In the genomic region with DNA sequence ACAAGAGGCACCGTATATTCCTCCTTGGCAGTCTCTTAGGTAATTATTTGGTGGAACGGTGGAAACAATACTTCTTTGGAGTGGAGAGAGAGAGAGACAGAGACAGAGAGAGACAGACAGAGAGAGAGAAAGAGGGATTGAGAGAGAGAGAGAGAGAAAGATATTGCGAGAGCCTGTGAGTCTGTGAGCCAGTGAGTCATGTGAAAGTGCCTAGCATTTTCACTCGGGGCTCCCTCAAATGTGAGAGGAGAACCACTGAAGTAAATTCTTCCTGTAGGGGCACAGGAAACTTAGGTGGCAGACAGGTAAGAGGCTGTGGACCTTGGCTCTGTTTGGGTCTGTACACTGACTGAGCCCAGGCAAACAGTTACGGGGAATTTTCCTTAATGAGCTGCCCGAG, we compare ENCODE assay signal across 26 cellular contexts. TPM values are rescaled to one million over a fixed set of nuclear protein-coding genes. Genes with fewer than 3 reads are reported as not detected.
A peak's percentile ranks its signal among the peaks of the same experiment; 100 is the strongest.
DNase-seq lines count a peak whose midpoint lies in the region; ATAC-seq, FAIRE-seq and TF ChIP-seq lines count a peak whose summit lies in the region.
"Had no signal": no experiment of that assay in that cellular context is flagged by ENCODE, and none has a peak within 500 bp of the region (broad histone marks: within the 10 kb centered on the region; RNA-seq: fewer than 3 reads in every experiment).

No MANE protein-coding gene starts in this region.

- H3K9me3 ChIP-seq in PC-3 (ENCODE audit: low read length) (no peaks in the 10 kb centered on the region), suprapubic skin (no peaks in the 10 kb centered on the region)
- H3K9me3 ChIP-seq: SJSA1 had no signal

- H3K27me3 ChIP-seq in PC-3 (ENCODE audit: low read length) (peaks cover 91% of the 10 kb centered on the region), bronchial epithelial cell (ENCODE audit: control insufficient read depth, insufficient read depth, low read length) (no peaks in the 10 kb centered on the region), suprapubic skin (no peaks in the 10 kb centered on the region)
- H3K27me3 ChIP-seq: hepatocyte, SJSA1 had no signal

- H3K9me2 ChIP-seq in PC-3 (replicated peaks; ENCODE audit: low read length) = no peaks in the 10 kb centered on the region

- no peak overlapping the region for H3K9ac ChIP-seq in PC-3 (ENCODE audit: low read length)

- H4K20me1 ChIP-seq in PC-3 (ENCODE audit: low read length) = no peaks in the 10 kb centered on the region

- no peaks in the 10 kb centered on the region for H3K79me2 ChIP-seq in PC-3 (ENCODE audit: low read length)
- H3K79me2 ChIP-seq: hepatocyte had no signal

- no peak for ATAC-seq in PC-3
- ATAC-seq: right cardiac atrium, T-cell had no signal

- WGBS in suprapubic skin = 48% methylated on average over 6 of the region's 6 CpGs

- no peak for TF ChIP-seq CTCF in PC-3 (conservative IDR thresholded peaks at IDR 0.05; ENCODE audit: low read depth, low read length)
- TF ChIP-seq CTCF in bronchial epithelial cell (IDR thresholded peaks at IDR 0.05; ENCODE audit: insufficient read depth, low read length, severe bottlenecking) = no peak
- TF ChIP-seq CTCF in foreskin fibroblast (IDR thresholded peaks at IDR 0.05; ENCODE audit: low read depth, low read length) = no peak
- no peak for TF ChIP-seq CTCF in suprapubic skin (IDR thresholded peaks at IDR 0.05)

- DNase-seq in PC-3 (no peak), bronchial epithelial cell (ENCODE audit: low read depth) (no peak), foreskin fibroblast (peak; percentile 28 to 60), suprapubic skin (ENCODE audit: low spot score in 2 of 2) (no peak), midbrain (lab: John Stamatoyannopoulos, UW) (no peak), dermis blood vessel endothelial cell (no peak), LoVo (ENCODE audit: low spot score) (no peak)
- DNase-seq: activated CD4-positive, alpha-beta T cell treated with anti-CD3 and anti-CD28 coated beads for 1 hour; activated CD8-positive, alpha-beta memory T cell treated with anti-CD3 and anti-CD28 coated beads for 24 hours; activated gamma-delta T cell treated with Interleukin-2 at 50 U/mL for 16 hours; activated T-cell treated with anti-CD3 and anti-CD28 coated beads, Interleukin-2, amount 50 U/mL, for 1 hour; amygdala; caudate nucleus; CD4-positive, alpha-beta memory T cell; DMS153; immature natural killer cell; NCI-H524; nephron progenitor cell; right cardiac atrium; stimulated activated naive CD4-positive, alpha-beta T cell treated with Interleukin-2 at 50 U/mL for 16 hours; T-cell had no signal

- no peaks in the 10 kb centered on the region for H3F3A ChIP-seq in PC-3 (ENCODE audit: low read length, unreplicated experiment)

- 0 out of 2 replicates have a peak overlapping the region, but pooled peaks have one; percentile 7 for H3K4me2 ChIP-seq in PC-3 (ENCODE audit: low read length)
- H3K4me2 ChIP-seq: hepatocyte had no signal

- FAIRE-seq in bronchial epithelial cell (lab: Jason Lieb, UNC) = no peak
- FAIRE-seq: frontal cortex, RCC 7860, TTC549 had no signal

- POLR2A ChIA-PET in PC-3 (lab: Charles Lee; ENCODE audit: unreplicated experiment) = no interaction called here

- no peak for TF ChIP-seq POLR2A in suprapubic skin (IDR thresholded peaks at IDR 0.05)

- no peak overlapping the region for H3K4me3 ChIP-seq in PC-3 (ENCODE audit: low read length)
- peak overlapping the region; percentile 16 for H3K4me3 ChIP-seq in bronchial epithelial cell (ENCODE audit: low read depth, low read length)
- H3K4me3 ChIP-seq in foreskin fibroblast (ENCODE audit: low read depth in 1 of 2, low read length in 2 of 2) = no peak overlapping the region
- no peak overlapping the region for H3K4me3 ChIP-seq in suprapubic skin
- H3K4me3 ChIP-seq: hepatocyte, SJSA1 had no signal

- BruUV-seq in PC-3 (replicated peaks; lab: Mats Ljungman, UMichigan) = no TSS peak

- H3K4me1 ChIP-seq in PC-3 (ENCODE audit: insufficient read depth, low read length) (no peaks in the 10 kb centered on the region), suprapubic skin (peaks cover 8% of the 10 kb centered on the region)
- H3K4me1 ChIP-seq: SJSA1 had no signal

- H3K27ac ChIP-seq in PC-3 (ENCODE audit: low read length) (no peak overlapping the region), suprapubic skin (peak overlapping the region; percentile 6)
- H3K27ac ChIP-seq: hepatocyte, SJSA1 had no signal

- no peak for TF ChIP-seq EP300 in suprapubic skin (IDR thresholded peaks at IDR 0.05)

- H2AFZ ChIP-seq in PC-3 (ENCODE audit: low read length) = no peak overlapping the region
- H2AFZ ChIP-seq: hepatocyte had no signal

- H3K36me3 ChIP-seq in PC-3 (ENCODE audit: low read depth, low read length) (no peaks in the 10 kb centered on the region), bronchial epithelial cell (ENCODE audit: control insufficient read depth, insufficient read depth, low read length) (no peaks in the 10 kb centered on the region), suprapubic skin (no peaks in the 10 kb centered on the region)
- H3K36me3 ChIP-seq: SJSA1 had no signal

- intact Hi-C loops in PC-3 (cut with micrococcal nuclease) = no loop called here

- CTCF ChIA-PET in PC-3 (lab: Charles Lee) = no interaction called here

RNA-seq across cellular contexts. Expression of gene SNX19, which starts 31.6 kb away (rescaled TPM):
- 65.2 and 66.4 TPM in 2 replicates for total RNA-seq in PC-3 (2014; rRNA removed)
- 34.8 and 50.7 TPM in 2 replicates for total RNA-seq in bronchial epithelial cell
- 100 to 1,000 TPM in 1 of 4 donors, 10 to 100 TPM in 3; 74.5 to 157 (median 86.0) TPM for total RNA-seq in suprapubic skin
- total RNA-seq in dermis blood vessel endothelial cell = 90.2 and 90.9 TPM in 2 replicates

Comparison
In these comparisons a context has a peak if more than half of its experiments do, and no peak if none do; other contexts are left out.
1. DNase-seq: peak in foreskin fibroblast (2 of 2); none in PC-3 (single experiment), bronchial epithelial cell (single experiment), suprapubic skin (0 of 2), midbrain (single experiment), dermis blood vessel endothelial cell (single experiment) and LoVo (single experiment).